In genomic region chr11:75068559-75068958, GRCh38 we compare ENCODE assay signal across 32 cellular contexts. TPM values are rescaled to one million over a fixed set of nuclear protein-coding genes. Genes with fewer than 3 reads are reported as not detected.
"Had no signal": no experiment of that assay in that cellular context is flagged by ENCODE, and none has a peak within 500 bp of the region (broad histone marks: within the 10 kb centered on the region; RNA-seq: fewer than 3 reads in every experiment).

No MANE protein-coding gene starts in this region.

- H3K36me3 ChIP-seq: ascending aorta, cardiac muscle cell, colonic mucosa had no signal

- ATAC-seq: activated CD8-positive, alpha-beta memory T cell treated with anti-CD3 and anti-CD28 coated beads, Interleukin-2, amount 10 ng/mL, durations not matched to agents 7 days and 5 days; activated CD8-positive, alpha-beta T cell treated with anti-CD3 and anti-CD28 coated beads for 36 hours; activated naive CD8-positive, alpha-beta T cell treated with anti-CD3 and anti-CD28 coated beads, Interleukin-2, amount 50 U/mL, for 24 hours had no signal

- DNase-seq: activated B cell treated with CpG ODN at 0.5 μM for 24 hours; activated CD4-positive, alpha-beta memory T cell treated with anti-CD3 and anti-CD28 coated beads for 36 hours; activated CD4-positive, alpha-beta T cell treated with anti-CD3 and anti-CD28 coated beads for 4 hours; activated CD4-positive, alpha-beta T cell treated with anti-CD3 and anti-CD28 coated beads, Interleukin-2, amount 10 ng/mL, durations not matched to agents 24 days and 14 days; activated CD4-positive, alpha-beta T cell treated with anti-CD3 and anti-CD28 coated beads, Interleukin-2, amount 50 U/mL, for 1 hour; activated CD4-positive, alpha-beta T cell treated with anti-CD3 and anti-CD28 coated beads, Interleukin-2, amount 50 U/mL, for 4 hours; activated CD4-positive, CD25-positive, alpha-beta regulatory T cell treated with anti-CD3 and anti-CD28 coated beads, Interleukin-2, amount 50 U/mL, for 72 hours; activated CD8-positive, alpha-beta memory T cell treated with anti-CD3 and anti-CD28 coated beads, Interleukin-2, amount 10 ng/mL, durations not matched to agents 7 days and 5 days; activated CD8-positive, alpha-beta memory T cell treated with anti-CD3 and anti-CD28 coated beads, Interleukin-2, amount 50 U/mL, for 48 hours; activated CD8-positive, alpha-beta T cell treated with anti-CD3 and anti-CD28 coated beads for 36 hours; activated effector memory CD4-positive, alpha-beta T cell treated with Interleukin-2 at 50 U/mL for 16 hours; activated gamma-delta T cell; activated naive CD4-positive, alpha-beta T cell treated with anti-CD3 and anti-CD28 coated beads, Interleukin-2, amount 10 ng/mL, durations not matched to agents 7 days and 5 days; activated naive CD4-positive, alpha-beta T cell treated with Interleukin-2 at 50 U/mL for 16 hours; activated naive CD8-positive, alpha-beta T cell treated with anti-CD3 and anti-CD28 coated beads, Interleukin-2, amount 10 ng/mL, durations not matched to agents 7 days and 5 days; activated naive CD8-positive, alpha-beta T cell treated with anti-CD3 and anti-CD28 coated beads, Interleukin-2, amount 50 U/mL, for 24 hours; activated T-cell treated with anti-CD3 and anti-CD28 coated beads, Interleukin-2, amount 50 U/mL, for 24 hours; activated T-cell treated with anti-CD3 and anti-CD28 coated beads, Interleukin-2, amount 50 U/mL, for 48 hours; amygdala; anterior cingulate cortex; caudate nucleus; cerebellar nuclear complex; colonic mucosa; T-helper 2 cell; T-helper 9 cell had no signal

- H3K27me3 ChIP-seq: ascending aorta, cardiac muscle cell, colonic mucosa had no signal

- H3K4me3 ChIP-seq: ascending aorta, cardiac muscle cell, colonic mucosa had no signal

- H3K9me3 ChIP-seq: ascending aorta, colonic mucosa had no signal

- H3K27ac ChIP-seq: ascending aorta, cardiac muscle cell, colonic mucosa, VCaP had no signal

- FAIRE-seq: bronchial epithelial cell had no signal

- H3K4me1 ChIP-seq: ascending aorta, colonic mucosa had no signal

RNA-seq across cellular contexts. Expression of gene OR2AT4, which starts 28.1 kb away (rescaled TPM):
- total RNA-seq: activated B cell treated with CpG ODN at 0.5 μM for 24 hours; activated CD4-positive, alpha-beta memory T cell treated with anti-CD3 and anti-CD28 coated beads for 36 hours; activated CD4-positive, alpha-beta T cell treated with anti-CD3 and anti-CD28 coated beads, Interleukin-2, amount 10 ng/mL, durations not matched to agents 24 days and 14 days; activated CD8-positive, alpha-beta memory T cell treated with anti-CD3 and anti-CD28 coated beads, Interleukin-2, amount 10 ng/mL, durations not matched to agents 7 days and 5 days; activated CD8-positive, alpha-beta T cell treated with anti-CD3 and anti-CD28 coated beads for 36 hours; activated naive CD8-positive, alpha-beta T cell treated with anti-CD3 and anti-CD28 coated beads, Interleukin-2, amount 10 ng/mL, durations not matched to agents 7 days and 5 days; activated T-helper 2 cell treated with anti-CD3 and anti-CD28 coated beads, Interferon-gamma antibody, Interleukin-2, Interleukin-4, amounts not matched to agents 10 μg/mL and 5 μg/mL and 100 μg/mL, durations not matched to agents 14 hours and 24 hours and 36 hours; ascending aorta; bronchial epithelial cell; cardiac muscle cell; chondrocyte; colonic mucosa had no signal
- polyA plus RNA-seq: adipose tissue, cardiac muscle cell had no signal
